ENCODE assay signal across 1 cellular context in the genomic region with DNA sequence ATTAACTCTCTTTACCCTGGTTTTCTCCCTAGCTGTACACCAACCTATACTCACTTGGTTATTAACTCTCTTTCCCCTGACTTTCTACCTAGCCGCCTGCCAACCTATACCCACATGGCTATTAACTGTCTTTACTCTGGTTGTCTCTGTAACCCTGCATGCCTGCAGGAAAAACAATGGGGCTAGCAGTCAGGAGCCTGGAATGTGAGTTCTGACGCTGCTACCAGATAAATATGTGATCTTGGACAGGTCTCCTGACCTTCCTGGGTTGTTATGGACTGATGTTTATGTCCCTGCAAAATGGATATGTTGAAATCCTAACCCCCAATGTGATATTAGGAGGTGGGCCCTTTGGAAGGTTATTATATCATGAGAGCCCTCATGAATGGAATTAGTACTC.
TF ChIP-seq lines count a peak whose summit lies in the region.

No MANE protein-coding gene starts in this region.

TF ChIP-seq in H1, 55 proteins besides CTCF, POLR2A, EP300 and RAD21:
- 0 out of 2 replicates have a peak, but pooled peaks have one; percentile 41 for TF ChIP-seq TEAD4 (IDR thresholded peaks at IDR 0.05; ENCODE audit: low read depth, low read length)
- no peak for TF ChIP-seq BRCA1 (IDR thresholded peaks at IDR 0.05; ENCODE audit: low read depth, low read length)
